Comparison of ENCODE assay signal across 8 cellular contexts in genomic region chr5:145887976-145888574, GRCh38. TPM values are rescaled to one million over a fixed set of nuclear protein-coding genes. Genes with fewer than 3 reads are reported as not detected.
DNase-seq lines count a peak whose midpoint lies in the region; ATAC-seq and TF ChIP-seq lines count a peak whose summit lies in the region.
"Had no signal": no experiment of that assay in that cellular context is flagged by ENCODE, and none has a peak within 500 bp of the region (broad histone marks: within the 10 kb centered on the region; RNA-seq: fewer than 3 reads in every experiment).

No MANE protein-coding gene starts in this region.

- no peak overlapping the region for H3K9ac ChIP-seq in KMS-11

- peaks cover 3% of the 10 kb centered on the region for H3K36me3 Mint-ChIP-seq in activated naive CD4-positive, alpha-beta T cell treated with anti-CD3 and anti-CD28 coated beads for 36 hours (ENCODE audit: low read depth)

- H3K4me3 ChIP-seq in KMS-11 (IDR thresholded peaks at IDR 0.05; ENCODE audit: insufficient read depth, low read depth, low read length) (no peak overlapping the region), WI38 (ENCODE audit: low read depth, low read length) (no peak overlapping the region), uterus (no peak overlapping the region)

- peaks cover 0 to 3% of the 10 kb centered on the region in 2 donors for H3K9me3 ChIP-seq in uterus

- in situ Hi-C loops in GM13976 (cut with MboI; ENCODE audit: low sequenced_read_pairs, unreplicated experiment): no loop called here

- H3K36me3 ChIP-seq in KMS-11 (ENCODE audit: insufficient read depth) (no peaks in the 10 kb centered on the region), uterus (no peaks in the 10 kb centered on the region)

- H3K79me2 ChIP-seq in KMS-11 (ENCODE audit: insufficient read depth, low read depth): no peaks in the 10 kb centered on the region

- intact Hi-C loops in uterus (cut with DNase I; ENCODE audit: low total_unique reads): no loop called here
- intact Hi-C loops in activated naive CD4-positive, alpha-beta T cell treated with anti-CD3 and anti-CD28 coated beads for 36 hours (cut with micrococcal nuclease): no loop called here

- H3K27me3 Mint-ChIP-seq in activated naive CD4-positive, alpha-beta T cell treated with anti-CD3 and anti-CD28 coated beads for 36 hours (ENCODE audit: low read depth): peaks cover 2% of the 10 kb centered on the region

- no peak overlapping the region for H3K27ac Mint-ChIP-seq in activated naive CD4-positive, alpha-beta T cell treated with anti-CD3 and anti-CD28 coated beads for 36 hours

- H3K9me3 Mint-ChIP-seq in activated naive CD4-positive, alpha-beta T cell treated with anti-CD3 and anti-CD28 coated beads for 36 hours: peaks cover 5% of the 10 kb centered on the region

- TF ChIP-seq CTCF in GM13976 (IDR thresholded peaks at IDR 0.05; ENCODE audit: borderline replicate concordance, control extremely low read depth, extremely low read depth, insufficient read depth, missing control alignments) (peak; percentile 30), KMS-11 (conservative IDR thresholded peaks at IDR 0.05; ENCODE audit: low read depth, low read length) (peak; percentile 52), WI38 (IDR thresholded peaks at IDR 0.05; ENCODE audit: low read depth, low read length) (peak; percentile 94), uterus (IDR thresholded peaks at IDR 0.05) (peak; percentile 5 to 37 (median 22))

- H2AFZ ChIP-seq in KMS-11 (ENCODE audit: low read depth): no peak overlapping the region

- H4K20me1 ChIP-seq in KMS-11 (ENCODE audit: insufficient read depth): no peaks in the 10 kb centered on the region

- peak; percentile 17 for DNase-seq in GM13976 (ENCODE audit: low spot score)
- peak; percentile 65 for DNase-seq in iPS-NIHi11 (ENCODE audit: low spot score)
- no peak for DNase-seq in uterus
- DNase-seq in activated naive CD4-positive, alpha-beta T cell treated with anti-CD3 and anti-CD28 coated beads for 36 hours: no peak

- no peaks in the 10 kb centered on the region for H3K4me1 ChIP-seq in KMS-11 (ENCODE audit: low read depth, poor library complexity, severe bottlenecking)
- H3K4me1 ChIP-seq in uterus: no peaks in the 10 kb centered on the region

- H3K27ac ChIP-seq in KMS-11: no peak overlapping the region
- no peak overlapping the region for H3K27ac ChIP-seq in uterus

- H3K4me1 Mint-ChIP-seq in activated naive CD4-positive, alpha-beta T cell treated with anti-CD3 and anti-CD28 coated beads for 36 hours (ENCODE audit: low read depth): no peaks in the 10 kb centered on the region

- no peak for TF ChIP-seq POLR2A in uterus (IDR thresholded peaks at IDR 0.05)

- ATAC-seq in HG02938 (IDR thresholded peaks at IDR 0.05; ENCODE audit: unreplicated experiment): no peak

- no peaks in the 10 kb centered on the region for H3K27me3 ChIP-seq in KMS-11 (ENCODE audit: insufficient read depth, low read depth)
- H3K27me3 ChIP-seq in uterus: no peaks in the 10 kb centered on the region

- no peak overlapping the region for H3K4me2 ChIP-seq in KMS-11

- CTCF ChIA-PET in activated naive CD4-positive, alpha-beta T cell treated with anti-CD3 and anti-CD28 coated beads for 36 hours (lab: Charles Lee): interaction anchor here (0.5 to 0.7 kb wide), 2 partner anchors 22 to 501 kb away, joined by 3 read pairs; no protein-coding TSS in a partner anchor

- H3K4me3 Mint-ChIP-seq in activated naive CD4-positive, alpha-beta T cell treated with anti-CD3 and anti-CD28 coated beads for 36 hours: no peak overlapping the region

RNA-seq across cellular contexts. Expression of gene GRXCR2, which starts 15.3 kb away (rescaled TPM):
- not detected for total RNA-seq in uterus
- not detected for total RNA-seq in activated naive CD4-positive, alpha-beta T cell treated with anti-CD3 and anti-CD28 coated beads for 36 hours
- total RNA-seq: activated CD8-positive, alpha-beta memory T cell treated with anti-CD3 and anti-CD28 coated beads for 36 hours had no signal

RNA-seq across cellular contexts. Expression of gene SH3RF2, which starts 48.3 kb away (rescaled TPM):
- 1 to 10 TPM in 2 of 4 donors, under 1 TPM in 2; 0.26 to 4.1 (median 1.8) TPM for total RNA-seq in uterus
- not detected for total RNA-seq in activated naive CD4-positive, alpha-beta T cell treated with anti-CD3 and anti-CD28 coated beads for 36 hours
- total RNA-seq: activated CD8-positive, alpha-beta memory T cell treated with anti-CD3 and anti-CD28 coated beads for 36 hours had no signal

RNA-seq across cellular contexts. Expression of gene PRELID2, which starts 52.9 kb away (rescaled TPM):
- total RNA-seq in uterus: 10 to 100 TPM; 21.8 to 54.5 (median 34.4) TPM
- total RNA-seq in activated naive CD4-positive, alpha-beta T cell treated with anti-CD3 and anti-CD28 coated beads for 36 hours: under 1 TPM; 0.12 to 0.17 TPM

Comparison
In these comparisons a context has a peak if more than half of its experiments do, and no peak if none do; other contexts are left out.
1. DNase-seq: peak in GM13976 (single experiment) and iPS-NIHi11 (single experiment); none in uterus (0 of 2) and activated naive CD4-positive, alpha-beta T cell treated with anti-CD3 and anti-CD28 coated beads for 36 hours (single experiment).
2. CTCF ChIP-seq: peak in every context shown above with its lines; median percentile 94 in WI38; 52 in KMS-11; 30 in GM13976; 22 in uterus.
3. RNA of gene PRELID2, which starts 52.9 kb away (total RNA-seq): 21.8 to 54.5 TPM in uterus; 0.12 to 0.17 TPM in activated naive CD4-positive, alpha-beta T cell treated with anti-CD3 and anti-CD28 coated beads for 36 hours; every median in the first group is over 10 times any median in the second.